Comparison of ENCODE assay signal across 8 cellular contexts in genomic region chr19:10701955-10702307, GRCh38. TPM values are rescaled to one million over a fixed set of nuclear protein-coding genes. Genes with fewer than 3 reads are reported as not detected.
DNase-seq lines count a peak whose midpoint lies in the region; ATAC-seq and TF ChIP-seq lines count a peak whose summit lies in the region.

No MANE protein-coding gene starts in this region.

- peaks cover 12% of the 10 kb centered on the region for H3K36me3 Mint-ChIP-seq in dendritic cell treated with granulocyte-macrophage colony-stimulating factor and Interleukin-4, amounts not matched to agents 40 ng/mL and 50 ng/mL, for 4 days (ENCODE audit: low read depth)

- no peak for TF ChIP-seq POLR2A in Peyer's patch (IDR thresholded peaks at IDR 0.05)

- H3K4me3 Mint-ChIP-seq in dendritic cell treated with granulocyte-macrophage colony-stimulating factor and Interleukin-4, amounts not matched to agents 40 ng/mL and 50 ng/mL, for 4 days = peak overlapping the region; percentile 75

- TF ChIP-seq CTCF in Peyer's patch (IDR thresholded peaks at IDR 0.05) (no peak), upper lobe of right lung (IDR thresholded peaks at IDR 0.05) (no peak)

- peak overlapping the region; percentile 85 to 92 (median 86) for H3K4me3 ChIP-seq in Peyer's patch
- H3K4me3 ChIP-seq in mesodermal cell (ENCODE audit: extremely low read depth, insufficient read depth, low read length, poor library complexity, severe bottlenecking) = peak overlapping the region; percentile 79
- peak overlapping the region; percentile 80 for H3K4me3 ChIP-seq in upper lobe of right lung

- peaks cover 4 to 14% (median 4%) of the 10 kb centered on the region in 4 donors for H3K4me1 ChIP-seq in Peyer's patch
- H3K4me1 ChIP-seq in mesodermal cell (ENCODE audit: control insufficient read depth, insufficient read depth, low read length, poor library complexity, severe bottlenecking) = no peaks in the 10 kb centered on the region
- H3K4me1 ChIP-seq in upper lobe of right lung = peaks cover 10% of the 10 kb centered on the region

- intact Hi-C loops in dendritic cell treated with granulocyte-macrophage colony-stimulating factor and Interleukin-4, amounts not matched to agents 40 ng/mL and 50 ng/mL, for 4 days (cut with micrococcal nuclease) = no loop called here
- intact Hi-C loops in upper lobe of right lung (cut with DNase I) = no loop called here

- no peaks in the 10 kb centered on the region for H3K36me3 ChIP-seq in Peyer's patch
- H3K36me3 ChIP-seq in mesodermal cell (ENCODE audit: control insufficient read depth, insufficient read depth, low read length) = peaks cover 5% of the 10 kb centered on the region
- no peaks in the 10 kb centered on the region for H3K36me3 ChIP-seq in upper lobe of right lung

- peaks cover 13% of the 10 kb centered on the region for H3K4me1 Mint-ChIP-seq in dendritic cell treated with granulocyte-macrophage colony-stimulating factor and Interleukin-4, amounts not matched to agents 40 ng/mL and 50 ng/mL, for 4 days (ENCODE audit: low read depth)

- DNase-seq in NCI-H1694 treated with DMSO at 0.1 percent for 48 hours (lab: John Stamatoyannopoulos, UW) = peak; percentile 8
- no peak for DNase-seq in NCI-H1694 (lab: John Stamatoyannopoulos, UW)
- peak in 2 of 3 donors; percentile 21 to 53 for DNase-seq in Peyer's patch
- no peak for DNase-seq in upper lobe of right lung

- peak overlapping the region in 2 of 4 donors; percentile 50 to 73 for H3K27ac ChIP-seq in Peyer's patch
- peak overlapping the region; percentile 68 for H3K27ac ChIP-seq in mesodermal cell (ENCODE audit: low read depth, low read length, severe bottlenecking)
- peak overlapping the region; percentile 70 for H3K27ac ChIP-seq in upper lobe of right lung

- peaks cover 7% of the 10 kb centered on the region for H3K27me3 Mint-ChIP-seq in dendritic cell treated with granulocyte-macrophage colony-stimulating factor and Interleukin-4, amounts not matched to agents 40 ng/mL and 50 ng/mL, for 4 days

- 4 to 5% methylated on average over 18 of the region's 21 CpGs for WGBS in mesodermal cell (ENCODE audit: insufficient coverage in 2 of 2), 2 experiments

- H3K9me3 ChIP-seq in Peyer's patch = no peaks in the 10 kb centered on the region
- H3K9me3 ChIP-seq in mesodermal cell (ENCODE audit: control insufficient read depth, low read length) = no peaks in the 10 kb centered on the region
- no peaks in the 10 kb centered on the region for H3K9me3 ChIP-seq in upper lobe of right lung

- peak; percentile 15 for ATAC-seq in HG02763 (IDR thresholded peaks at IDR 0.05; ENCODE audit: unreplicated experiment)
- peak; percentile 24 for ATAC-seq in upper lobe of right lung
- ATAC-seq in GM19397 (IDR thresholded peaks at IDR 0.05; ENCODE audit: unreplicated experiment) = no peak

- H3K9me3 Mint-ChIP-seq in dendritic cell treated with granulocyte-macrophage colony-stimulating factor and Interleukin-4, amounts not matched to agents 40 ng/mL and 50 ng/mL, for 4 days = no peaks in the 10 kb centered on the region

- peak overlapping the region; percentile 69 for H3K27ac Mint-ChIP-seq in dendritic cell treated with granulocyte-macrophage colony-stimulating factor and Interleukin-4, amounts not matched to agents 40 ng/mL and 50 ng/mL, for 4 days

- no peaks in the 10 kb centered on the region for H3K27me3 ChIP-seq in Peyer's patch
- no peaks in the 10 kb centered on the region for H3K27me3 ChIP-seq in upper lobe of right lung

RNA-seq across cellular contexts. Expression of gene QTRT1, which starts 0.7 kb away (rescaled TPM):
- 10 to 100 TPM; 25.9 to 85.0 (median 38.3) TPM for total RNA-seq in Peyer's patch
- 21.9 TPM for polyA plus RNA-seq in mesodermal cell (2013, experiment 1 of 2)
- 14.1 TPM for polyA plus RNA-seq in mesodermal cell (2013, experiment 2 of 2)
- total RNA-seq in upper lobe of right lung = 30.3 TPM

RNA-seq across cellular contexts. Expression of gene DNM2, which starts 15.9 kb away (rescaled TPM):
- total RNA-seq in Peyer's patch (100 to 1,000 TPM; 353 to 827 (median 464) TPM), upper lobe of right lung (280 TPM)
- 99.8 TPM for polyA plus RNA-seq in mesodermal cell (2013, experiment 1 of 2)
- 90.0 TPM for polyA plus RNA-seq in mesodermal cell (2013, experiment 2 of 2)

RNA-seq across cellular contexts. Expression of gene ILF3, which starts 47.8 kb away (rescaled TPM):
- total RNA-seq in Peyer's patch (100 to 1,000 TPM in 3 of 4 donors, 10 to 100 TPM in 1; 73.4 to 227 (median 139) TPM), upper lobe of right lung (182 TPM)
- polyA plus RNA-seq in mesodermal cell (2013, experiment 1 of 2) = 241 TPM
- polyA plus RNA-seq in mesodermal cell (2013, experiment 2 of 2) = 216 TPM

Comparison
In these comparisons a context has a peak if more than half of its experiments do, and no peak if none do; other contexts are left out.
1. DNase-seq: peak in NCI-H1694 treated with DMSO at 0.1 percent for 48 hours (single experiment) and Peyer's patch (2 of 3); none in NCI-H1694 (single experiment) and upper lobe of right lung (single experiment).
2. Peak in every context shown above with its lines, with median percentiles within 50 percentile points of each other: H3K4me3 ChIP-seq.